ENCODE assay signal across 23 cellular contexts in genomic region chr16:22428654-22429053, GRCh38. TPM values are rescaled to one million over a fixed set of nuclear protein-coding genes. Genes with fewer than 3 reads are reported as not detected.
A peak's percentile ranks its signal among the peaks of the same experiment; 100 is the strongest.
DNase-seq lines count a peak whose midpoint lies in the region; ATAC-seq, FAIRE-seq and TF ChIP-seq lines count a peak whose summit lies in the region.
"Had no signal": no experiment of that assay in that cellular context is flagged by ENCODE, and none has a peak within 500 bp of the region (broad histone marks: within the 10 kb centered on the region; RNA-seq: fewer than 3 reads in every experiment).

No MANE protein-coding gene starts in this region.

- H3K36me3 ChIP-seq in right atrium auricular region, result peaks cover 14% of the 10 kb centered on the region
- H3K36me3 ChIP-seq in neuronal stem cell (replicated peaks in 1 of 2; ENCODE audit: control insufficient read depth in 2 of 2, insufficient read depth in 2 of 2, low read length in 2 of 2), result peaks cover 4 to 15% of the 10 kb centered on the region in 2 donors
- H3K36me3 ChIP-seq in kidney (ENCODE audit: control insufficient read depth in 1 of 2, insufficient read depth in 2 of 2, low read length in 2 of 2), result peaks cover 7% of the 10 kb centered on the region in 2 donors
- H3K36me3 ChIP-seq: SJCRH30 had no signal

- H2AFZ ChIP-seq in neuronal stem cell (ENCODE audit: low read length), result no peak overlapping the region

- peaks cover 17% of the 10 kb centered on the region for H3K36me3 Mint-ChIP-seq in chondrocyte (ENCODE audit: low read depth)

- no peaks in the 10 kb centered on the region for H3K27me3 Mint-ChIP-seq in chondrocyte (ENCODE audit: low read depth)
- H3K27me3 Mint-ChIP-seq: CD8-positive, alpha-beta memory T cell had no signal

- intact Hi-C loops in Right ventricle myocardium superior (cut with DNase I), result no loop called here
- intact Hi-C loops in kidney (cut with DNase I), result no loop called here

- no peak overlapping the region for H3K27ac ChIP-seq in right atrium auricular region
- H3K27ac ChIP-seq in neuronal stem cell (replicated peaks; ENCODE audit: low read length), result no peak overlapping the region
- H3K27ac ChIP-seq in kidney (ENCODE audit: low read depth in 2 of 2, low read length in 2 of 2), result no peak overlapping the region
- H3K27ac ChIP-seq: C4-2B, SJCRH30 had no signal

- H3K9ac ChIP-seq in neuronal stem cell (ENCODE audit: low read depth, low read length, poor library complexity) (peak overlapping the region; percentile 21), kidney (ENCODE audit: low read length in 2 of 2) (no peak overlapping the region)

- no peak overlapping the region for H3K18ac ChIP-seq in neuronal stem cell (ENCODE audit: low read length)

- peak; percentile 45 for DNase-seq in Right ventricle myocardium superior
- no peak for DNase-seq in right atrium auricular region (ENCODE audit: low spot score)
- DNase-seq in chondrocyte (ENCODE audit: low spot score), result peak; percentile 49
- DNase-seq in neuronal stem cell (ENCODE audit: low spot score), result no peak
- DNase-seq in dermis blood vessel endothelial cell, result no peak
- no peak for DNase-seq in NCI-H187 treated with DMSO at 0.1 percent for 48 hours (lab: John Stamatoyannopoulos, UW)
- DNase-seq in kidney, result no peak
- DNase-seq: Calu3; CD8-positive, alpha-beta memory T cell; DMS153; GDM1; Karpas-422; MV-4-11; NCI-H1105 treated with DMSO at 0.1 percent for 48 hours; NCI-H2081; NCI-H345; NCI-H774; NK-92 treated with Interleukin-12 subunit alpha and Interleukin-12 subunit beta, amount 100 ng/mL, for 24 hours had no signal

- no peak overlapping the region for H3K4me3 ChIP-seq in right atrium auricular region
- no peak overlapping the region for H3K4me3 ChIP-seq in neuronal stem cell (ENCODE audit: low read length in 2 of 2)
- H3K4me3 ChIP-seq in kidney (ENCODE audit: low read length in 2 of 2), result no peak overlapping the region
- H3K4me3 ChIP-seq: SJCRH30 had no signal

- no peak overlapping the region for H3K4ac ChIP-seq in neuronal stem cell (ENCODE audit: low read length)

- no peak overlapping the region for H2BK12ac ChIP-seq in neuronal stem cell (ENCODE audit: low read length)

- no peaks in the 10 kb centered on the region for H3K79me1 ChIP-seq in neuronal stem cell (ENCODE audit: low read depth, low read length)

- H3K9me3 Mint-ChIP-seq in chondrocyte (ENCODE audit: low read depth), result no peaks in the 10 kb centered on the region
- H3K9me3 Mint-ChIP-seq: CD8-positive, alpha-beta memory T cell had no signal

- no peaks in the 10 kb centered on the region for H3K4me1 Mint-ChIP-seq in chondrocyte (ENCODE audit: low read depth)

- no CpG with 5 or more reads among the region's 8 CpGs for WGBS in neuronal stem cell (ENCODE audit: extremely low coverage in 2 of 2, insufficient read length in 2 of 2, insufficient replicate concordance in 1 of 2), 2 donors

- no peak overlapping the region for H3K23ac ChIP-seq in neuronal stem cell (ENCODE audit: low read depth, low read length, poor library complexity)

- H3K27ac Mint-ChIP-seq in chondrocyte (ENCODE audit: unreplicated experiment), result no peak overlapping the region

- no peaks in the 10 kb centered on the region for H3K4me1 ChIP-seq in right atrium auricular region
- H3K4me1 ChIP-seq in neuronal stem cell (ENCODE audit: control insufficient read depth in 2 of 2, insufficient read depth in 1 of 2, low read depth in 1 of 2, low read length in 2 of 2), result peaks cover 0 to 2% of the 10 kb centered on the region in 2 donors
- peaks cover 0 to 2% of the 10 kb centered on the region in 2 donors for H3K4me1 ChIP-seq in kidney (ENCODE audit: control insufficient read depth in 1 of 2, insufficient read depth in 1 of 2, low read depth in 1 of 2, low read length in 2 of 2)
- H3K4me1 ChIP-seq: SJCRH30 had no signal

- no peak overlapping the region for H3K4me3 Mint-ChIP-seq in chondrocyte (ENCODE audit: unreplicated experiment)
- H3K4me3 Mint-ChIP-seq: CD8-positive, alpha-beta memory T cell had no signal

- H4K8ac ChIP-seq in neuronal stem cell (ENCODE audit: low read depth, low read length), result no peak overlapping the region

- H2BK120ac ChIP-seq in neuronal stem cell (ENCODE audit: low read depth, low read length), result no peak overlapping the region

- no peak overlapping the region for H2BK5ac ChIP-seq in neuronal stem cell (ENCODE audit: low read length)

- H2AK5ac ChIP-seq in neuronal stem cell (ENCODE audit: low read depth, low read length), result no peak overlapping the region

- H3K9me3 ChIP-seq in right atrium auricular region, result no peaks in the 10 kb centered on the region
- H3K9me3 ChIP-seq in neuronal stem cell (replicated peaks in 1 of 2; ENCODE audit: control insufficient read depth in 2 of 2, insufficient read depth in 1 of 2, low read depth in 1 of 2, low read length in 2 of 2), result peaks cover 0 to 2% of the 10 kb centered on the region in 2 donors
- peaks cover 0 to 1% of the 10 kb centered on the region in 2 donors for H3K9me3 ChIP-seq in kidney (ENCODE audit: control insufficient read depth in 1 of 2, low read length in 2 of 2)
- H3K9me3 ChIP-seq: SJCRH30 had no signal

- no peak for ATAC-seq in Right ventricle myocardium superior (ENCODE audit: poor library complexity)
- ATAC-seq: Panc1 had no signal

- no peak overlapping the region for H4K91ac ChIP-seq in neuronal stem cell (ENCODE audit: low read depth, low read length, poor library complexity)

- H3K14ac ChIP-seq in neuronal stem cell (ENCODE audit: low read length), result no peak overlapping the region

- H3K27me3 ChIP-seq in right atrium auricular region (no peaks in the 10 kb centered on the region), neuronal stem cell (ENCODE audit: control insufficient read depth in 3 of 3, insufficient read depth in 3 of 3, low read depth in 1 of 3, low read length in 3 of 3) (peaks cover 0 to 2% (median 0%) of the 10 kb centered on the region in 3 experiments)
- H3K27me3 ChIP-seq: SJCRH30 had no signal

- no peak for FAIRE-seq in kidney (lab: Jason Lieb, UNC)
- FAIRE-seq: A204.1, H54 had no signal

- no peak overlapping the region for H2BK15ac ChIP-seq in neuronal stem cell (ENCODE audit: low read length)

- H3K4me2 ChIP-seq in neuronal stem cell (ENCODE audit: insufficient read depth, low read length, poor library complexity, severe bottlenecking), result no peak overlapping the region

- no peak for TF ChIP-seq CTCF in right atrium auricular region (IDR thresholded peaks at IDR 0.05)
- TF ChIP-seq CTCF in chondrocyte (IDR thresholded peaks at IDR 0.05), result no peak
- no peak for TF ChIP-seq CTCF in kidney (IDR thresholded peaks at IDR 0.05; ENCODE audit: borderline replicate concordance, extremely low read depth, insufficient read depth)

RNA-seq across cellular contexts. Expression of gene CDR2, which starts 54.2 kb away (rescaled TPM):
- total RNA-seq in Right ventricle myocardium superior (5.2 TPM), right atrium auricular region (10 to 100 TPM in 1 of 2 donors, 1 to 10 TPM in 1; 7.2 to 16.1 TPM), chondrocyte (42.9 to 49.4 TPM (median 46.1 TPM) in 3 replicates), dermis blood vessel endothelial cell (39.0 and 42.0 TPM in 2 replicates), kidney (29.6 TPM)
- polyA plus RNA-seq in neuronal stem cell (2013, experiment 1 of 2), result 17.4 TPM
- 17.2 TPM for polyA plus RNA-seq in neuronal stem cell (2013, experiment 2 of 2)
- 14.4 TPM for polyA plus RNA-seq in kidney (ENCODE audit: insufficient read depth, low read depth, low replicate concordance)

Comparison
In these comparisons a context has a peak if more than half of its experiments do, and no peak if none do; other contexts are left out.
1. DNase-seq: peak in Right ventricle myocardium superior (single experiment) and chondrocyte (single experiment); none in right atrium auricular region (single experiment), neuronal stem cell (single experiment), dermis blood vessel endothelial cell (single experiment), NCI-H187 treated with DMSO at 0.1 percent for 48 hours (single experiment) and kidney (single experiment).